ENCODE assay signal across 21 cellular contexts in genomic region chr16:86827521-86827920, GRCh38.
DNase-seq lines count a peak whose midpoint lies in the region; ATAC-seq, FAIRE-seq and TF ChIP-seq lines count a peak whose summit lies in the region.
"Had no signal": no experiment of that assay in that cellular context is flagged by ENCODE, and none has a peak within 500 bp of the region (broad histone marks: within the 10 kb centered on the region; RNA-seq: fewer than 3 reads in every experiment).

No MANE protein-coding gene starts in this region.

- H3F3A ChIP-seq in SK-N-SH (replicated peaks; ENCODE audit: insufficient read depth), result peaks cover 9% of the 10 kb centered on the region

- H3K9me3 ChIP-seq in SK-N-SH, result no peaks in the 10 kb centered on the region
- no peaks in the 10 kb centered on the region for H3K9me3 ChIP-seq in MG63
- no peaks in the 10 kb centered on the region for H3K9me3 ChIP-seq in CD4-positive, alpha-beta memory T cell (ENCODE audit: control insufficient read depth in 1 of 2, low read length in 2 of 2)
- H3K9me3 ChIP-seq: SJCRH30 had no signal

- peaks cover 32% of the 10 kb centered on the region for H3K4me1 Mint-ChIP-seq in chondrocyte (ENCODE audit: low read depth)
- H3K4me1 Mint-ChIP-seq in CD4-positive, alpha-beta memory T cell, result no peaks in the 10 kb centered on the region
- H3K4me1 Mint-ChIP-seq: CD4-positive, CD25-positive, alpha-beta regulatory T cell had no signal

- H3K4me3 Mint-ChIP-seq in chondrocyte (ENCODE audit: unreplicated experiment), result no peak overlapping the region
- no peak overlapping the region for H3K4me3 Mint-ChIP-seq in CD4-positive, alpha-beta memory T cell
- H3K4me3 Mint-ChIP-seq: CD4-positive, CD25-positive, alpha-beta regulatory T cell had no signal

- intact Hi-C loops in CD4-positive, alpha-beta memory T cell (cut with micrococcal nuclease), result no loop called here

- H3K79me2 ChIP-seq in SK-N-SH (ENCODE audit: insufficient read depth), result no peaks in the 10 kb centered on the region

- H3K27ac ChIP-seq in SK-N-SH (ENCODE audit: low read depth in 2 of 2, low read length in 1 of 2), result no peak overlapping the region
- no peak overlapping the region for H3K27ac ChIP-seq in CD4-positive, alpha-beta memory T cell (ENCODE audit: low read depth, low read length)
- H3K27ac ChIP-seq: GM23248, SJCRH30 had no signal

- DNase-seq in SK-N-SH (no peak), MG63 (peak; percentile 65), chondrocyte (ENCODE audit: low spot score) (no peak), urothelium cell line (ENCODE audit: low spot score) (peak; percentile 30)
- DNase-seq in activated T-cell treated with anti-CD3 and anti-CD28 coated beads, Interleukin-2, amount 50 U/mL, for 1 hour, result no peak
- no peak for DNase-seq in CD4-positive, alpha-beta memory T cell
- DNase-seq: Calu3; CD4-positive, CD25-positive, alpha-beta regulatory T cell; DMS79 treated with DMSO at 0.1 percent for 48 hours; Karpas-422; MV-4-11; NCI-H1436 treated with DMSO at 0.1 percent for 48 hours; NCI-H2081 treated with DMSO at 0.1 percent for 48 hours; NCI-H345; NCI-H774; SJCRH30 had no signal

- POLR2A ChIA-PET in SK-N-SH (lab: Yijun Ruan, JAX), result no interaction called here
- POLR2A ChIA-PET in CD4-positive, alpha-beta memory T cell (lab: Charles Lee; ENCODE audit: partially characterized antibody), result no interaction called here

- peak overlapping the region; percentile 28 for H3K27ac Mint-ChIP-seq in chondrocyte (ENCODE audit: unreplicated experiment)
- no peak overlapping the region for H3K27ac Mint-ChIP-seq in CD4-positive, alpha-beta memory T cell
- H3K27ac Mint-ChIP-seq: CD4-positive, CD25-positive, alpha-beta regulatory T cell had no signal

- H3K4me3 ChIP-seq in SK-N-SH (ENCODE audit: low read depth in 2 of 2, low read length in 1 of 2), result no peak overlapping the region
- no peak overlapping the region for H3K4me3 ChIP-seq in MG63
- H3K4me3 ChIP-seq in CD4-positive, alpha-beta memory T cell (ENCODE audit: low read length in 2 of 2), result no peak overlapping the region
- H3K4me3 ChIP-seq: GM23248, SJCRH30 had no signal

- CTCF ChIA-PET in SK-N-SH (lab: Yijun Ruan, JAX), result no interaction called here
- CTCF ChIA-PET in CD4-positive, alpha-beta memory T cell (lab: Charles Lee; ENCODE audit: partially characterized antibody), result no interaction called here

- no peak overlapping the region for H3K9ac ChIP-seq in SK-N-SH
- H3K9ac ChIP-seq: GM23248 had no signal

- ATAC-seq in SK-N-SH treated with all-trans-retinoic acid at 6 μM for 48 hours (peak; percentile 27; the same call in 1 of the 3 replicates), HG02981 (IDR thresholded peaks at IDR 0.05; ENCODE audit: unreplicated experiment) (no peak)
- ATAC-seq: HepG2 had no signal

- no peaks in the 10 kb centered on the region for H3K9me2 ChIP-seq in SK-N-SH

- no peaks in the 10 kb centered on the region for H3K36me3 ChIP-seq in SK-N-SH (replicated peaks in 1 of 2; ENCODE audit: control insufficient read depth in 1 of 2, insufficient read depth in 2 of 2, low read length in 1 of 2)
- H3K36me3 ChIP-seq in MG63, result no peaks in the 10 kb centered on the region
- no peaks in the 10 kb centered on the region for H3K36me3 ChIP-seq in CD4-positive, alpha-beta memory T cell (ENCODE audit: insufficient read depth, low read length)
- H3K36me3 ChIP-seq: SJCRH30 had no signal

- H3K4me2 ChIP-seq in SK-N-SH, result no peak overlapping the region

- H3K36me3 Mint-ChIP-seq in chondrocyte (ENCODE audit: low read depth), result peaks cover 3% of the 10 kb centered on the region
- H3K36me3 Mint-ChIP-seq in CD4-positive, alpha-beta memory T cell, result no peaks in the 10 kb centered on the region
- H3K36me3 Mint-ChIP-seq: CD4-positive, CD25-positive, alpha-beta regulatory T cell had no signal

- no peak for TF ChIP-seq EP300 in SK-N-SH (IDR thresholded peaks at IDR 0.05; ENCODE audit: borderline replicate concordance in 1 of 2, low read depth in 1 of 2, low read length in 1 of 2)

- no peaks in the 10 kb centered on the region for H3K9me3 Mint-ChIP-seq in chondrocyte (ENCODE audit: low read depth)
- peaks cover 0 to 4% (median 0%) of the 10 kb centered on the region in 8 donors for H3K9me3 Mint-ChIP-seq in CD4-positive, alpha-beta memory T cell

- no peaks in the 10 kb centered on the region for H3K27me3 Mint-ChIP-seq in chondrocyte (ENCODE audit: low read depth)
- H3K27me3 Mint-ChIP-seq in CD4-positive, alpha-beta memory T cell, result peaks cover 22 to 30% of the 10 kb centered on the region in 2 donors

- no peak for TF ChIP-seq RAD21 in SK-N-SH (IDR thresholded peaks at IDR 0.05; ENCODE audit: low read length)

- H3K27me3 ChIP-seq in SK-N-SH (ENCODE audit: insufficient read depth) (peaks cover 92% of the 10 kb centered on the region), MG63 (peaks cover 12% of the 10 kb centered on the region)
- H3K27me3 ChIP-seq in CD4-positive, alpha-beta memory T cell (ENCODE audit: insufficient read depth, low read length), result no peaks in the 10 kb centered on the region
- H3K27me3 ChIP-seq: SJCRH30 had no signal

- no peak overlapping the region for H2AFZ ChIP-seq in SK-N-SH (ENCODE audit: low read depth)
- H2AFZ ChIP-seq: GM23248 had no signal

- FAIRE-seq in urothelium cell line (lab: Jason Lieb, UNC), result no peak
- FAIRE-seq: A204.1, HepG2 had no signal

- no peak for TF ChIP-seq CTCF in SK-N-SH (IDR thresholded peaks at IDR 0.05)
- TF ChIP-seq CTCF in chondrocyte (IDR thresholded peaks at IDR 0.05), result no peak

- H4K20me1 ChIP-seq in SK-N-SH (ENCODE audit: insufficient read depth), result no peaks in the 10 kb centered on the region

- 24% methylated on average over 12 of the region's 12 CpGs for WGBS in SK-N-SH (ENCODE audit: low lambda C conversion rate)

- H3K4me1 ChIP-seq in SK-N-SH (ENCODE audit: control insufficient read depth in 1 of 2, insufficient read depth in 2 of 2, low read depth in 1 of 2, low read length in 1 of 2), result no peaks in the 10 kb centered on the region; a peak in 1 of 4 replicates
- no peaks in the 10 kb centered on the region for H3K4me1 ChIP-seq in CD4-positive, alpha-beta memory T cell (ENCODE audit: insufficient read depth, low read length)

TF ChIP-seq in SK-N-SH treated with all-trans-retinoic acid at 6 μM for 48 hours, 23 proteins besides CTCF, POLR2A, EP300 and RAD21 (continues in another document):
- no peak for TF ChIP-seq PPARA (CRISPR knock-in tag; IDR thresholded peaks at IDR 0.05; ENCODE audit: borderline replicate concordance)
- no peak for TF ChIP-seq CSRNP3 (CRISPR knock-in tag; IDR thresholded peaks at IDR 0.05)
- TF ChIP-seq ISL1 (CRISPR knock-in tag; IDR thresholded peaks at IDR 0.05), result no peak
- TF ChIP-seq CREB5 (CRISPR knock-in tag; IDR thresholded peaks at IDR 0.05; ENCODE audit: low read depth), result no peak
- TF ChIP-seq ZNF8 (CRISPR knock-in tag; IDR thresholded peaks at IDR 0.05), result no peak

TF ChIP-seq in SK-N-SH, 30 proteins besides CTCF, POLR2A, EP300 and RAD21:
- no peak for TF ChIP-seq SIN3A (IDR thresholded peaks at IDR 0.05; ENCODE audit: borderline replicate concordance, low read depth, low read length)

Comparison
In these comparisons a context has a peak if more than half of its experiments do, and no peak if none do; other contexts are left out.
1. DNase-seq: peak in MG63 (single experiment) and urothelium cell line (single experiment); none in SK-N-SH (single experiment), chondrocyte (single experiment), activated T-cell treated with anti-CD3 and anti-CD28 coated beads, Interleukin-2, amount 50 U/mL, for 1 hour (single experiment) and CD4-positive, alpha-beta memory T cell (0 of 5).